In the genomic region with DNA sequence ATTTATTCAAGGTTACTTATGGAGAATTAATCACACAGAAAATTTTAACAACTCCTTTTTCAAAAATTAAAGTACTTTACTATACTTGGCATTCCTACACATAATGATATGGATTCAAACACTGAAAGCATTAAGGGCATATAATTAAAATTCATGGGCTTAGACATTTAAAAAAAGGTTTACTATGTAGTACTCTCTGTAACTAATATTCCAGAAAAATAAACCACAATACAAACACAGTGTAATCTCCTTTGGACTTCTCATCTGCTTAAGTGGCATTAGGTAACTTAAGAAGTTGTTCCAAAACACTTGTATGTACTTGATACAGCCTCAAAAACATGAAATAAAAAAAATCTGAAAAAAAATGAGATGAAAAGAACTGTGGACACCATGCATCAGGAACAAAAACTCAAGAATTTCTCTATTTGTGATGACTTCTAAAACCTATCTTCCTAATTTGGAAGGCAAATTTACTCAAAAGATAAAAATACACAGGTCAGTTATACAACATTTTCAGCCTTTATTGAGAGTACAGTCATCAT, we compare ENCODE assay signal across 18 cellular contexts.
"Had no signal": no experiment of that assay in that cellular context is flagged by ENCODE, and none has a peak within 500 bp of the region (broad histone marks: within the 10 kb centered on the region; RNA-seq: fewer than 3 reads in every experiment).

No MANE protein-coding gene starts in this region.

- H3K27ac ChIP-seq: dorsolateral prefrontal cortex, heart left ventricle, neural progenitor cell, ovary, right atrium auricular region, sigmoid colon, skin epidermis had no signal

- H3K4me3 ChIP-seq: dorsolateral prefrontal cortex, heart left ventricle, mucosa of descending colon, neural progenitor cell, ovary, right atrium auricular region, sigmoid colon, skin epidermis had no signal

- H3K9me3 Mint-ChIP-seq: naive thymus-derived CD8-positive, alpha-beta T cell; neural progenitor cell; stimulated activated naive B cell treated with anti-CD40 and anti-IgM and Interleukin-4, amounts not matched to agents 10 μg/mL and 1 μg/mL and 100 μg/mL, for 72 hours had no signal

- H3K27ac Mint-ChIP-seq: neural progenitor cell; stimulated activated naive B cell treated with anti-CD40 and anti-IgM and Interleukin-4, amounts not matched to agents 10 μg/mL and 1 μg/mL and 100 μg/mL, for 72 hours had no signal

- H3K4me1 ChIP-seq: heart left ventricle, neural progenitor cell, right atrium auricular region had no signal

- H3K4me1 Mint-ChIP-seq: neural progenitor cell had no signal

- H3K27me3 Mint-ChIP-seq: naive thymus-derived CD8-positive, alpha-beta T cell; stimulated activated naive B cell treated with anti-CD40 and anti-IgM and Interleukin-4, amounts not matched to agents 10 μg/mL and 1 μg/mL and 100 μg/mL, for 72 hours had no signal

- DNase-seq: cortex of kidney; dorsolateral prefrontal cortex; effector CD8-positive, alpha-beta T cell; heart left ventricle; hippocampal formation; mammary epithelial cell; mucosa of descending colon; naive thymus-derived CD8-positive, alpha-beta T cell; nucleus accumbens; ovary; sigmoid colon; stimulated activated CD4-positive, alpha-beta T cell treated with anti-CD3 and anti-CD28 coated beads, Interleukin-2, amount 100 ng/mL, for 24 hours; stimulated activated CD4-positive, alpha-beta T cell treated with anti-CD3 and anti-CD28 coated beads, Interleukin-4, amount 100 ng/mL, for 4 hours; stimulated activated naive B cell treated with anti-CD40 and anti-IgM and Interleukin-4, amounts not matched to agents 10 μg/mL and 1 μg/mL and 100 μg/mL, for 72 hours; trophoblast cell had no signal

- H3K9me3 ChIP-seq: heart left ventricle, mucosa of descending colon, ovary, right atrium auricular region, sigmoid colon had no signal

- ATAC-seq: heart left ventricle; mucosa of descending colon; naive thymus-derived CD8-positive, alpha-beta T cell; stimulated activated naive B cell treated with anti-CD40 and anti-IgM and Interleukin-4, amounts not matched to agents 10 μg/mL and 1 μg/mL and 100 μg/mL, for 72 hours had no signal

- H3K27me3 ChIP-seq: dorsolateral prefrontal cortex, heart left ventricle, neural progenitor cell, ovary, right atrium auricular region, sigmoid colon had no signal

- H3K36me3 ChIP-seq: neural progenitor cell, ovary, sigmoid colon had no signal

- H3K4me3 Mint-ChIP-seq: naive thymus-derived CD8-positive, alpha-beta T cell; neural progenitor cell; stimulated activated naive B cell treated with anti-CD40 and anti-IgM and Interleukin-4, amounts not matched to agents 10 μg/mL and 1 μg/mL and 100 μg/mL, for 72 hours had no signal
